8 cellular contexts compared by ENCODE assay signal in the genomic region with DNA sequence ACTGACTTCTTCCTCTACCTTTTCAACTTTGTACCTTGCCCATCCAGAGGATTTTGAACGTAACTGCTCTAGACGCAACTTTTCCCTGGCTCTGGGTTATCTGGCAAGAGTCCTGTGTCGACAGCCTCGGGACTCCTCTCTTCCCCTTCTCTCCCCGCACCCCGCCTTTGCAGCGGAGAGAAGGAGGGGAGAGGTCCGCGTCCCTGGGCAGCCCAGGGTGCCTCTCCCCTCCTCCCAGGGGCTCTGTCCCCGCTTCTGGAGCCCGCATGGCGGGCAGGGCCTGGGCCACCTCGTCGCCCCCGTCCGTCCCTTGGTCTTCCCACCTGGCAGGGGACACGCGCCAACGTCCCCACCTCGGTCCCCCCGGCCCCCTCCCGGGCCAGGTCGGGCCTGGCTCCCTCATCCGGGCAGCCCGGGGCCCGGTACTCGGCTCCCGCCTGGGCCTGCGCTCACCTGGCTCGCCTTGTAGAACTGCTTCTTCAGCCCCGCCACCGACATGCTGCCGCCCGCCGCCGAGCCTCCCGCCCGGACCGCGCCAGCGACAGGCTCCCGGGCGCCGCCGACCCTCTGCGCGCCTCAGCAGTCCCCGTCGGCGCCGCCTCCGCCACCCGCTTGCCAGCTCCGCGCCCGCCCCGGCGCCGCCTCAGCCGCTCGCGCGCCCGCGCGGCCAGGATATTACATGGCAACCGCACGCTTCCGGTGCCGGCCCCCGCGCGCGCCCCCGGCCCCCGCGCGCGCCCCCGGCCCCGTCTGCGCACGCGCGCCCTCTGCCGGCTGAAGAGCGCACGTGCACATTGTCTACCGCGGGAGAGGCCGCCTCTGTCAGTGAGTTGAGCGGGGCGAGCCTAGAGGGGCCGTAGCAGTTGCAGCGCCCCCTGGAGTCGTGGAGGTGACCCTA. TPM values are rescaled to one million over a fixed set of nuclear protein-coding genes. Genes with fewer than 3 reads are reported as not detected.
A peak's percentile ranks its signal among the peaks of the same experiment; 100 is the strongest.
DNase-seq lines count a peak whose midpoint lies in the region; ATAC-seq and TF ChIP-seq lines count a peak whose summit lies in the region.

A gene with protein sequence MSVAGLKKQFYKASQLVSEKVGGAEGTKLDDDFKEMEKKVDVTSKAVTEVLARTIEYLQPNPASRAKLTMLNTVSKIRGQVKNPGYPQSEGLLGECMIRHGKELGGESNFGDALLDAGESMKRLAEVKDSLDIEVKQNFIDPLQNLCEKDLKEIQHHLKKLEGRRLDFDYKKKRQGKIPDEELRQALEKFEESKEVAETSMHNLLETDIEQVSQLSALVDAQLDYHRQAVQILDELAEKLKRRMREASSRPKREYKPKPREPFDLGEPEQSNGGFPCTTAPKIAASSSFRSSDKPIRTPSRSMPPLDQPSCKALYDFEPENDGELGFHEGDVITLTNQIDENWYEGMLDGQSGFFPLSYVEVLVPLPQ (minus strand): TSS at position 677 of the 898 bp plus-strand sequence. CDS start 179 bp downstream, at position 498.

- peaks cover 4 to 72% (median 45%) of the 10 kb centered on the region in 12 donors for H3K4me1 ChIP-seq in heart left ventricle
- peaks cover 40 to 54% (median 43%) of the 10 kb centered on the region in 4 donors for H3K4me1 ChIP-seq in upper lobe of left lung

- H3K27me3 Mint-ChIP-seq in activated naive CD8-positive, alpha-beta T cell treated with anti-CD3 and anti-CD28 coated beads, Interleukin-2, amount 50 U/mL, for 24 hours, result no peaks in the 10 kb centered on the region

- 0 to 1% (median 1%) methylated on average over 31 to 96 of the region's 96 CpGs for WGBS in heart left ventricle, 4 donors
- 0 to 1% methylated on average over 8 to 15 of the region's 96 CpGs for WGBS in upper lobe of left lung, 2 donors

- peak; percentile 54 for ATAC-seq in HG02763 (IDR thresholded peaks at IDR 0.05; ENCODE audit: unreplicated experiment)
- peak; percentile 63 for ATAC-seq in activated naive CD8-positive, alpha-beta T cell treated with anti-CD3 and anti-CD28 coated beads, Interleukin-2, amount 50 U/mL, for 24 hours
- ATAC-seq in heart left ventricle, result peak; percentile 55 to 77 (median 66)
- ATAC-seq in upper lobe of left lung (ENCODE audit: low FRiP score in 2 of 2), result peak; percentile 89 to 96

- TF ChIP-seq CTCF in GM12875 (IDR thresholded peaks at IDR 0.05; ENCODE audit: borderline replicate concordance, insufficient read depth, low read depth, low read length) (peak; percentile 93), heart left ventricle (IDR thresholded peaks at IDR 0.05) (peak; percentile 83 to 98 (median 93)), upper lobe of left lung (IDR thresholded peaks at IDR 0.05) (peak; percentile 99 to 100 (median 99))

- peaks cover 63% of the 10 kb centered on the region for H3K4me1 Mint-ChIP-seq in activated naive CD8-positive, alpha-beta T cell treated with anti-CD3 and anti-CD28 coated beads, Interleukin-2, amount 50 U/mL, for 24 hours

- intact Hi-C loops in heart left ventricle (cut with DNase I) (loop anchor here in 8 of 10 donors (1.0 to 10.0 kb wide), 12 partner anchors 26 to 153 kb away; partner anchors contain the start of genes MPND (in 3 of the 8), UBXN6 (in 2 of the 8) and YJU2 (in 2 of the 8)), posterior vena cava (cut with DNase I) (loop anchor here (5.0 kb wide), 2 partner anchors 38 to 58 kb away; partner anchors contain the start of gene MPND (in 1 of the 2))

- peaks cover 29% of the 10 kb centered on the region for H3K36me3 Mint-ChIP-seq in activated naive CD8-positive, alpha-beta T cell treated with anti-CD3 and anti-CD28 coated beads, Interleukin-2, amount 50 U/mL, for 24 hours (ENCODE audit: low read depth)

- H3K36me3 ChIP-seq in heart left ventricle (peaks cover 0 to 25% (median 12%) of the 10 kb centered on the region in 9 donors), upper lobe of left lung (peaks cover 0 to 12% (median 5%) of the 10 kb centered on the region in 4 donors)

- peak within 1 kb of the TSS; percentile 94 for H3K27ac Mint-ChIP-seq in activated naive CD8-positive, alpha-beta T cell treated with anti-CD3 and anti-CD28 coated beads, Interleukin-2, amount 50 U/mL, for 24 hours

- DNase-seq in NCI-H1417 (lab: John Stamatoyannopoulos, UW), result peak; percentile 91 to 97 (median 95)
- DNase-seq in SW480 (ENCODE audit: low spot score), result peak; percentile 82
- DNase-seq in activated naive CD8-positive, alpha-beta T cell treated with anti-CD3 and anti-CD28 coated beads, Interleukin-2, amount 50 U/mL, for 24 hours, result peak; percentile 93
- DNase-seq in heart left ventricle, result peak; percentile 91 to 96 (median 93)
- DNase-seq in posterior vena cava (ENCODE audit: low spot score), result peak; percentile 97
- DNase-seq in upper lobe of left lung, result peak; percentile 97 to 99

- TF ChIP-seq EP300 in upper lobe of left lung (IDR thresholded peaks at IDR 0.05), result no peak

- H3K4me3 Mint-ChIP-seq in activated naive CD8-positive, alpha-beta T cell treated with anti-CD3 and anti-CD28 coated beads, Interleukin-2, amount 50 U/mL, for 24 hours, result peak within 1 kb of the TSS; percentile 94

- no peaks in the 10 kb centered on the region for H3K27me3 ChIP-seq in heart left ventricle
- H3K27me3 ChIP-seq in upper lobe of left lung, result no peaks in the 10 kb centered on the region

- H3K4me3 ChIP-seq in GM12875 (ENCODE audit: low read depth, low read length) (peak within 1 kb of the TSS; percentile 94), heart left ventricle (peak within 1 kb of the TSS; percentile 75 to 100 (median 94)), upper lobe of left lung (peak within 1 kb of the TSS; percentile 82 to 100 (median 88))

- H3K9me3 Mint-ChIP-seq in activated naive CD8-positive, alpha-beta T cell treated with anti-CD3 and anti-CD28 coated beads, Interleukin-2, amount 50 U/mL, for 24 hours, result no peaks in the 10 kb centered on the region

- peak in 1 of 2 donors; percentile 42 for TF ChIP-seq POLR2A in heart left ventricle (IDR thresholded peaks at IDR 0.05)
- peak in 3 of 4 donors; percentile 68 to 84 (median 79) for TF ChIP-seq POLR2A in upper lobe of left lung (IDR thresholded peaks at IDR 0.05)

- H3K27ac ChIP-seq in heart left ventricle (peak within 1 kb of the TSS; percentile 81 to 98 (median 96)), upper lobe of left lung (peak within 1 kb of the TSS; percentile 97 to 98 (median 98))

- H3K9me3 ChIP-seq in heart left ventricle (no peaks in the 10 kb centered on the region), upper lobe of left lung (no peaks in the 10 kb centered on the region)

RNA-seq across cellular contexts. Expression of the gene that starts here (rescaled TPM):
- 10 to 100 TPM; 14.4 to 43.6 (median 22.2) TPM for total RNA-seq in heart left ventricle
- 10 to 100 TPM; 17.3 to 43.3 TPM for polyA plus RNA-seq in heart left ventricle
- total RNA-seq in posterior vena cava, result 10 to 100 TPM; 77.5 to 88.8 TPM
- 10 to 100 TPM; 27.4 to 60.1 (median 53.8) TPM for total RNA-seq in upper lobe of left lung

Comparison
In these comparisons a context has a peak if more than half of its experiments do, and no peak if none do; other contexts are left out.
1. Peak in every context shown above with its lines: DNase-seq, ATAC-seq, H3K4me3 ChIP-seq and H3K27ac ChIP-seq.